In genomic region chr5:133938039-133938821, GRCh38 we compare ENCODE assay signal across 1 cellular context.
TF ChIP-seq lines count a peak whose summit lies in the region.

No MANE protein-coding gene starts in this region.

TF ChIP-seq in HEK293, 187 proteins besides CTCF, POLR2A, EP300 and RAD21 (continued from another document):
- peak; percentile 3; the same call in 1 of the 2 replicates for TF ChIP-seq ATF2 (tag by site-specific recombination; IDR thresholded peaks at IDR 0.05; ENCODE audit: low read depth)
- TF ChIP-seq ZNF555 (tag by site-specific recombination; conservative IDR thresholded peaks at IDR 0.05) = no peak
- TF ChIP-seq, protein P1, sequence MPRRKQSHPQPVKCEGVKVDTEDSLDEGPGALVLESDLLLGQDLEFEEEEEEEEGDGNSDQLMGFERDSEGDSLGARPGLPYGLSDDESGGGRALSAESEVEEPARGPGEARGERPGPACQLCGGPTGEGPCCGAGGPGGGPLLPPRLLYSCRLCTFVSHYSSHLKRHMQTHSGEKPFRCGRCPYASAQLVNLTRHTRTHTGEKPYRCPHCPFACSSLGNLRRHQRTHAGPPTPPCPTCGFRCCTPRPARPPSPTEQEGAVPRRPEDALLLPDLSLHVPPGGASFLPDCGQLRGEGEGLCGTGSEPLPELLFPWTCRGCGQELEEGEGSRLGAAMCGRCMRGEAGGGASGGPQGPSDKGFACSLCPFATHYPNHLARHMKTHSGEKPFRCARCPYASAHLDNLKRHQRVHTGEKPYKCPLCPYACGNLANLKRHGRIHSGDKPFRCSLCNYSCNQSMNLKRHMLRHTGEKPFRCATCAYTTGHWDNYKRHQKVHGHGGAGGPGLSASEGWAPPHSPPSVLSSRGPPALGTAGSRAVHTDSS (tag by site-specific recombination; IDR thresholded peaks at IDR 0.05) = no peak
- TF ChIP-seq, protein P2, sequence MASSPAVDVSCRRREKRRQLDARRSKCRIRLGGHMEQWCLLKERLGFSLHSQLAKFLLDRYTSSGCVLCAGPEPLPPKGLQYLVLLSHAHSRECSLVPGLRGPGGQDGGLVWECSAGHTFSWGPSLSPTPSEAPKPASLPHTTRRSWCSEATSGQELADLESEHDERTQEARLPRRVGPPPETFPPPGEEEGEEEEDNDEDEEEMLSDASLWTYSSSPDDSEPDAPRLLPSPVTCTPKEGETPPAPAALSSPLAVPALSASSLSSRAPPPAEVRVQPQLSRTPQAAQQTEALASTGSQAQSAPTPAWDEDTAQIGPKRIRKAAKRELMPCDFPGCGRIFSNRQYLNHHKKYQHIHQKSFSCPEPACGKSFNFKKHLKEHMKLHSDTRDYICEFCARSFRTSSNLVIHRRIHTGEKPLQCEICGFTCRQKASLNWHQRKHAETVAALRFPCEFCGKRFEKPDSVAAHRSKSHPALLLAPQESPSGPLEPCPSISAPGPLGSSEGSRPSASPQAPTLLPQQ (tag by site-specific recombination; IDR thresholded peaks at IDR 0.05) = peak; percentile 35; the same call in 1 of the 2 replicates
- TF ChIP-seq ZNF629 (tag by site-specific recombination; IDR thresholded peaks at IDR 0.05) = no peak
- 0 out of 2 replicates have a peak, but pooled peaks have one; percentile 41 for TF ChIP-seq ZNF843 (tag by site-specific recombination; IDR thresholded peaks at IDR 0.05)
- peak; percentile 32 for TF ChIP-seq SETDB1 (IDR thresholded peaks at IDR 0.05; ENCODE audit: insufficient read length, low read length)
- 0 out of 2 replicates have a peak, but pooled peaks have one; percentile 11 for TF ChIP-seq YY2 (tag by site-specific recombination; IDR thresholded peaks at IDR 0.05)
- 0 out of 2 replicates have a peak, but pooled peaks have one; percentile 41 for TF ChIP-seq ZNF302 (tag by site-specific recombination; IDR thresholded peaks at IDR 0.05; ENCODE audit: low read depth)
- peak; percentile 37; the same call in 1 of the 2 replicates for TF ChIP-seq ZBTB48 (tag by site-specific recombination; IDR thresholded peaks at IDR 0.05)
- TF ChIP-seq ZBTB7A (tag by site-specific recombination; IDR thresholded peaks at IDR 0.05; ENCODE audit: low read depth) = no peak
- peak; percentile 9; the same call in 1 of the 2 replicates for TF ChIP-seq GLI2 (tag by site-specific recombination; IDR thresholded peaks at IDR 0.05; ENCODE audit: borderline replicate concordance, low read depth)
- no peak for TF ChIP-seq WT1 (tag by site-specific recombination; IDR thresholded peaks at IDR 0.05)
- TF ChIP-seq FEZF1 (tag by site-specific recombination; IDR thresholded peaks at IDR 0.05) = peak; percentile 56
- TF ChIP-seq PRDM10 (tag by site-specific recombination; IDR thresholded peaks at IDR 0.05) = peak; percentile 69
- 0 out of 2 replicates have a peak, but pooled peaks have one; percentile 30 for TF ChIP-seq SP7 (tag by site-specific recombination; IDR thresholded peaks at IDR 0.05)
- TF ChIP-seq TCF7L2 (IDR thresholded peaks at IDR 0.05; ENCODE audit: borderline replicate concordance, low read depth, low read length) = no peak
- TF ChIP-seq, protein P3, sequence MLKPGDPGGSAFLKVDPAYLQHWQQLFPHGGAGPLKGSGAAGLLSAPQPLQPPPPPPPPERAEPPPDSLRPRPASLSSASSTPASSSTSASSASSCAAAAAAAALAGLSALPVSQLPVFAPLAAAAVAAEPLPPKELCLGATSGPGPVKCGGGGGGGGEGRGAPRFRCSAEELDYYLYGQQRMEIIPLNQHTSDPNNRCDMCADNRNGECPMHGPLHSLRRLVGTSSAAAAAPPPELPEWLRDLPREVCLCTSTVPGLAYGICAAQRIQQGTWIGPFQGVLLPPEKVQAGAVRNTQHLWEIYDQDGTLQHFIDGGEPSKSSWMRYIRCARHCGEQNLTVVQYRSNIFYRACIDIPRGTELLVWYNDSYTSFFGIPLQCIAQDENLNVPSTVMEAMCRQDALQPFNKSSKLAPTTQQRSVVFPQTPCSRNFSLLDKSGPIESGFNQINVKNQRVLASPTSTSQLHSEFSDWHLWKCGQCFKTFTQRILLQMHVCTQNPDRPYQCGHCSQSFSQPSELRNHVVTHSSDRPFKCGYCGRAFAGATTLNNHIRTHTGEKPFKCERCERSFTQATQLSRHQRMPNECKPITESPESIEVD (tag by site-specific recombination; IDR thresholded peaks at IDR 0.05) = peak; percentile 93
- peak; percentile 25; the same call in 1 of the 2 replicates for TF ChIP-seq ZXDB (tag by site-specific recombination; IDR thresholded peaks at IDR 0.05)
